35 cellular contexts compared by ENCODE assay signal in genomic region chr11:1970956-1971355, GRCh38. TPM values are rescaled to one million over a fixed set of nuclear protein-coding genes. Genes with fewer than 3 reads are reported as not detected.
DNase-seq lines count a peak whose midpoint lies in the region; ATAC-seq and TF ChIP-seq lines count a peak whose summit lies in the region.
"Had no signal": no experiment of that assay in that cellular context is flagged by ENCODE, and none has a peak within 500 bp of the region (broad histone marks: within the 10 kb centered on the region; RNA-seq: fewer than 3 reads in every experiment).

No MANE protein-coding gene starts in this region.

- H3K4me1 ChIP-seq in neural progenitor cell, result no peaks in the 10 kb centered on the region
- H3K4me1 ChIP-seq: esophagus muscularis mucosa, thyroid gland had no signal

- no peaks in the 10 kb centered on the region for H4K20me1 ChIP-seq in neural progenitor cell (ENCODE audit: low read depth)

- H3K4me1 Mint-ChIP-seq in natural killer cell treated with Interleukin-12 subunit alpha and Interleukin-12 subunit beta and Interleukin-15 and Interleukin-18, amount 100 ng/mL, for 72 hours (ENCODE audit: low read depth in 2 of 2), result no peaks in the 10 kb centered on the region
- no peaks in the 10 kb centered on the region for H3K4me1 Mint-ChIP-seq in natural killer cell
- no peaks in the 10 kb centered on the region for H3K4me1 Mint-ChIP-seq in osteocyte (ENCODE audit: unreplicated experiment)
- H3K4me1 Mint-ChIP-seq in neural progenitor cell, result no peaks in the 10 kb centered on the region
- H3K4me1 Mint-ChIP-seq: B cell; naive B cell; stimulated activated naive CD8-positive, alpha-beta T cell treated with anti-CD3 and anti-CD28 coated beads, Interleukin-15, amount 100 ng/mL, for 72 hours had no signal

- TF ChIP-seq CTCF in natural killer cell (IDR thresholded peaks at IDR 0.05), result no peak
- no peak for TF ChIP-seq CTCF in osteocyte (IDR thresholded peaks at IDR 0.05)
- no peak for TF ChIP-seq CTCF in neural progenitor cell (IDR thresholded peaks at IDR 0.05)

- H3K79me2 ChIP-seq in neural progenitor cell (ENCODE audit: low read depth), result no peaks in the 10 kb centered on the region

- intact Hi-C loops in natural killer cell (cut with micrococcal nuclease), result no loop called here

- no peaks in the 10 kb centered on the region for H3K27me3 ChIP-seq in neural progenitor cell
- H3K27me3 ChIP-seq: esophagus muscularis mucosa, thyroid gland had no signal

- H3K4me3 ChIP-seq in neural progenitor cell, result no peak overlapping the region
- H3K4me3 ChIP-seq: esophagus muscularis mucosa, thyroid gland had no signal

- no peak overlapping the region for H3K4me2 ChIP-seq in neural progenitor cell

- H3F3A ChIP-seq in neural progenitor cell (ENCODE audit: low read depth), result no peaks in the 10 kb centered on the region

- no peaks in the 10 kb centered on the region for H3K27me3 Mint-ChIP-seq in natural killer cell treated with Interleukin-12 subunit alpha and Interleukin-12 subunit beta and Interleukin-15 and Interleukin-18, amount 100 ng/mL, for 72 hours
- no peaks in the 10 kb centered on the region for H3K27me3 Mint-ChIP-seq in natural killer cell (ENCODE audit: low read depth in 2 of 2)
- H3K27me3 Mint-ChIP-seq in osteocyte (ENCODE audit: unreplicated experiment), result no peaks in the 10 kb centered on the region
- H3K27me3 Mint-ChIP-seq in neural progenitor cell (ENCODE audit: insufficient read depth, low read depth), result no peaks in the 10 kb centered on the region
- H3K27me3 Mint-ChIP-seq: B cell; naive B cell; stimulated activated naive CD8-positive, alpha-beta T cell treated with anti-CD3 and anti-CD28 coated beads, Interleukin-15, amount 100 ng/mL, for 72 hours had no signal

- CTCF ChIA-PET in HEK293T (lab: Yijun Ruan, JAX), result interaction anchor here (0.6 kb wide), 1 partner anchor 30 kb away, joined by 3 read pairs; no protein-coding TSS in a partner anchor

- POLR2A ChIA-PET in HEK293T (lab: Yijun Ruan, JAX), result no interaction called here

- no peaks in the 10 kb centered on the region for H3K36me3 ChIP-seq in neural progenitor cell
- H3K36me3 ChIP-seq: esophagus muscularis mucosa, thyroid gland had no signal

- no peaks in the 10 kb centered on the region for H3K9me3 ChIP-seq in neural progenitor cell (ENCODE audit: low read depth)
- H3K9me3 ChIP-seq: esophagus muscularis mucosa, thyroid gland had no signal

- no peaks in the 10 kb centered on the region for H3K9me3 Mint-ChIP-seq in natural killer cell treated with Interleukin-12 subunit alpha and Interleukin-12 subunit beta and Interleukin-15 and Interleukin-18, amount 100 ng/mL, for 72 hours
- H3K9me3 Mint-ChIP-seq in natural killer cell (no peaks in the 10 kb centered on the region), osteocyte (ENCODE audit: unreplicated experiment) (no peaks in the 10 kb centered on the region), neural progenitor cell (no peaks in the 10 kb centered on the region)
- H3K9me3 Mint-ChIP-seq: activated T-helper 2 cell treated with anti-CD3 and anti-CD28 coated beads, Interferon-gamma antibody, Interleukin-2, Interleukin-4, amounts not matched to agents 10 μg/mL and 5 μg/mL and 100 μg/mL, durations not matched to agents 14 hours and 24 hours and 36 hours; CD8-positive, alpha-beta T cell; naive B cell; stimulated activated naive CD8-positive, alpha-beta T cell treated with anti-CD3 and anti-CD28 coated beads, Interleukin-15, amount 100 ng/mL, for 72 hours had no signal

- DNase-seq in natural killer cell treated with Interleukin-12 subunit alpha and Interleukin-12 subunit beta and Interleukin-15 and Interleukin-18, amount 100 ng/mL, for 72 hours (ENCODE audit: low spot score), result peak; percentile 54
- no peak for DNase-seq in natural killer cell
- peak; percentile 13 for DNase-seq in islet precursor cell
- peak; percentile 44 for DNase-seq in osteocyte (ENCODE audit: extremely low spot score, unreplicated experiment)
- no peak for DNase-seq in NCI-H2171 treated with DMSO at 0.1 percent for 48 hours (lab: John Stamatoyannopoulos, UW)
- no peak for DNase-seq in HEK293T (ENCODE audit: extremely low spot score)
- no peak for DNase-seq in dedifferentiated amniotic fluid mesenchymal stem cell (ENCODE audit: extremely low spot score)
- DNase-seq in neural progenitor cell (ENCODE audit: low spot score), result no peak
- DNase-seq: ACHN; activated CD4-positive, alpha-beta T cell treated with anti-CD3 and anti-CD28 coated beads for 4 hours; activated CD8-positive, alpha-beta memory T cell treated with anti-CD3 and anti-CD28 coated beads for 24 hours; activated T-cell treated with anti-CD3 and anti-CD28 coated beads for 4 hours; CD8-positive, alpha-beta T cell; central memory CD4-positive, alpha-beta T cell; dermis blood vessel endothelial cell; foreskin fibroblast; hippocampal formation; Kasumi-1; left colon; midbrain; naive B cell; NCI-H1436 treated with DMSO at 0.1 percent for 48 hours; NCI-H345; NCI-H748 treated with DMSO at 0.1 percent for 48 hours; occipital lobe; SHP77 treated with DMSO at 0.1 percent for 48 hours; small intestine; stimulated activated CD4-positive, alpha-beta T cell treated with anti-CD3 and anti-CD28 coated beads, Interleukin-1b, Interleukin-23, amount 100 ng/mL, for 48 hours; stimulated activated naive CD8-positive, alpha-beta T cell treated with anti-CD3 and anti-CD28 coated beads, Interleukin-15, amount 100 ng/mL, for 72 hours; thyroid gland had no signal

- no peak overlapping the region for H3K9ac ChIP-seq in neural progenitor cell

- no peak overlapping the region for H3K27ac ChIP-seq in neural progenitor cell
- H3K27ac ChIP-seq: esophagus muscularis mucosa, thyroid gland had no signal

- H3K4me3 Mint-ChIP-seq in natural killer cell treated with Interleukin-12 subunit alpha and Interleukin-12 subunit beta and Interleukin-15 and Interleukin-18, amount 100 ng/mL, for 72 hours, result no peak overlapping the region
- H3K4me3 Mint-ChIP-seq in natural killer cell, result no peak overlapping the region
- H3K4me3 Mint-ChIP-seq in osteocyte (ENCODE audit: unreplicated experiment), result no peak overlapping the region
- H3K4me3 Mint-ChIP-seq in neural progenitor cell, result no peak overlapping the region
- H3K4me3 Mint-ChIP-seq: B cell; CD8-positive, alpha-beta T cell; naive B cell; stimulated activated naive CD8-positive, alpha-beta T cell treated with anti-CD3 and anti-CD28 coated beads, Interleukin-15, amount 100 ng/mL, for 72 hours had no signal

- ATAC-seq in natural killer cell treated with Interleukin-12 subunit alpha and Interleukin-12 subunit beta and Interleukin-15 and Interleukin-18, amount 100 ng/mL, for 72 hours, result no peak
- ATAC-seq in natural killer cell, result no peak
- ATAC-seq: CD8-positive, alpha-beta T cell; left colon; stimulated activated naive CD8-positive, alpha-beta T cell treated with anti-CD3 and anti-CD28 coated beads, Interleukin-15, amount 100 ng/mL, for 72 hours had no signal

- no peaks in the 10 kb centered on the region for H3K36me3 Mint-ChIP-seq in natural killer cell treated with Interleukin-12 subunit alpha and Interleukin-12 subunit beta and Interleukin-15 and Interleukin-18, amount 100 ng/mL, for 72 hours
- H3K36me3 Mint-ChIP-seq in natural killer cell (no peaks in the 10 kb centered on the region), osteocyte (ENCODE audit: unreplicated experiment) (no peaks in the 10 kb centered on the region), neural progenitor cell (no peaks in the 10 kb centered on the region)
- H3K36me3 Mint-ChIP-seq: CD8-positive, alpha-beta T cell; naive B cell had no signal

- no peak overlapping the region for H2AFZ ChIP-seq in neural progenitor cell (replicated peaks)

- H3K27ac Mint-ChIP-seq in natural killer cell treated with Interleukin-12 subunit alpha and Interleukin-12 subunit beta and Interleukin-15 and Interleukin-18, amount 100 ng/mL, for 72 hours, result no peak overlapping the region
- H3K27ac Mint-ChIP-seq in natural killer cell (no peak overlapping the region), osteocyte (ENCODE audit: unreplicated experiment) (no peak overlapping the region), neural progenitor cell (no peak overlapping the region)
- H3K27ac Mint-ChIP-seq: activated T-helper 2 cell treated with anti-CD3 and anti-CD28 coated beads, Interferon-gamma antibody, Interleukin-2, Interleukin-4, amounts not matched to agents 10 μg/mL and 5 μg/mL and 100 μg/mL, durations not matched to agents 14 hours and 24 hours and 36 hours; B cell; CD8-positive, alpha-beta T cell; naive B cell; stimulated activated naive CD8-positive, alpha-beta T cell treated with anti-CD3 and anti-CD28 coated beads, Interleukin-15, amount 100 ng/mL, for 72 hours had no signal

TF ChIP-seq in HEK293T, 16 proteins besides CTCF, POLR2A, EP300 and RAD21:
- TF ChIP-seq NFRKB (IDR thresholded peaks at IDR 0.05), result no peak
- TF ChIP-seq SUZ12 (IDR thresholded peaks at IDR 0.05), result no peak
- TF ChIP-seq SP1 (IDR thresholded peaks at IDR 0.05), result no peak

RNA-seq across cellular contexts. Expression of gene MRPL23, which starts 23.8 kb away (rescaled TPM):
- total RNA-seq in natural killer cell treated with Interleukin-12 subunit alpha and Interleukin-12 subunit beta and Interleukin-15 and Interleukin-18, amount 100 ng/mL, for 72 hours, result 10 to 100 TPM; 81.3 to 89.7 TPM
- total RNA-seq in natural killer cell (10 to 100 TPM; 31.2 to 35.4 (median 32.8) TPM), osteocyte (28.0 and 29.2 TPM in 2 replicates), neural progenitor cell (ENCODE audit: low replicate concordance) (43.2 and 82.1 TPM in 2 replicates)

RNA-seq across cellular contexts. Expression of gene H19, which starts 26.7 kb away (rescaled TPM):
- total RNA-seq in natural killer cell treated with Interleukin-12 subunit alpha and Interleukin-12 subunit beta and Interleukin-15 and Interleukin-18, amount 100 ng/mL, for 72 hours, result not detected
- total RNA-seq in natural killer cell (not detected), osteocyte (1,569 and 1,806 TPM in 2 replicates), neural progenitor cell (ENCODE audit: low replicate concordance) (not detected in 2 replicates)
- total RNA-seq: activated T-helper 2 cell treated with anti-CD3 and anti-CD28 coated beads, Interferon-gamma antibody, Interleukin-2, Interleukin-4, amounts not matched to agents 10 μg/mL and 5 μg/mL and 100 μg/mL, durations not matched to agents 14 hours and 24 hours and 36 hours; B cell; CD8-positive, alpha-beta T cell had no signal

RNA-seq across cellular contexts. Expression of gene TNNT3, which starts 51.5 kb away (rescaled TPM):
- total RNA-seq in natural killer cell treated with Interleukin-12 subunit alpha and Interleukin-12 subunit beta and Interleukin-15 and Interleukin-18, amount 100 ng/mL, for 72 hours, result under 1 TPM in 1 of 2 donors, not detected in 1; 0.33 TPM
- 10 to 100 TPM; 15.8 to 27.9 (median 26.2) TPM for total RNA-seq in natural killer cell
- total RNA-seq in osteocyte, result 2.6 and 4.4 TPM in 2 replicates
- total RNA-seq in neural progenitor cell (ENCODE audit: low replicate concordance), result 0.40 and 0.92 TPM in 2 replicates
- total RNA-seq: Daoy, dermis blood vessel endothelial cell, pulmonary artery endothelial cell had no signal

Comparison
In these comparisons a context has a peak if more than half of its experiments do, and no peak if none do; other contexts are left out.
1. DNase-seq: peak in natural killer cell treated with Interleukin-12 subunit alpha and Interleukin-12 subunit beta and Interleukin-15 and Interleukin-18, amount 100 ng/mL, for 72 hours (single experiment), islet precursor cell (single experiment) and osteocyte (single experiment); none in natural killer cell (single experiment), NCI-H2171 treated with DMSO at 0.1 percent for 48 hours (single experiment), HEK293T (single experiment), dedifferentiated amniotic fluid mesenchymal stem cell (single experiment) and neural progenitor cell (single experiment).
2. RNA of gene H19, which starts 26.7 kb away (total RNA-seq): 1,569 to 1,806 TPM in osteocyte; not detected in natural killer cell treated with Interleukin-12 subunit alpha and Interleukin-12 subunit beta and Interleukin-15 and Interleukin-18, amount 100 ng/mL, for 72 hours, not detected in natural killer cell and not detected in neural progenitor cell; every median in the first group is over 1,000 times any median in the second.